39 cellular contexts compared by ENCODE assay signal in the genomic region with DNA sequence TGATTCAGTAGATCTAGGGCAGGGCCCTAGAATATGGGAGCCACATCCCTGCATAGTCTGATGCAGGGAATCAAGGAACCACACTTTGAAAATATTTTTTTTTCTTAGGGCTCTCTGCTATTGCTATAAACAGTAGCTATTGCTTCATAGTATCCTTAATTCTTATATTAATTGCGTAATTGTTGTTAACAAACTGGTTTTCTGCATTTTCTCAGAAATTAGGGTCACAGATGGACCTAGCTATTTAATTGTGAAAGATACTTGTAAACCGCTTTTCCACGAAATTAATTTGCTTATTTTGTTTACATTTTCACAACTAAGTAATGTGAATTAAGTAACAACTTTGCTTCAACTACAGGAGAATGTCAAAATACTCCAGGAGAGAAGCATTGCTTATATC. TPM values are rescaled to one million over a fixed set of nuclear protein-coding genes. Genes with fewer than 3 reads are reported as not detected.
"Had no signal": no experiment of that assay in that cellular context is flagged by ENCODE, and none has a peak within 500 bp of the region (broad histone marks: within the 10 kb centered on the region; RNA-seq: fewer than 3 reads in every experiment).

No MANE protein-coding gene starts in this region.

- H3K27me3 ChIP-seq: ascending aorta, cardiac muscle cell had no signal

- H3K4me1 ChIP-seq: ascending aorta had no signal

- H3K27ac Mint-ChIP-seq: activated CD4-positive, alpha-beta memory T cell treated with anti-CD3 and anti-CD28 coated beads, Interleukin-2, amount 10 ng/mL, durations not matched to agents 7 days and 5 days; activated CD4-positive, alpha-beta T cell treated with anti-CD3 and anti-CD28 coated beads for 36 hours; activated CD4-positive, alpha-beta T cell treated with anti-CD3 and anti-CD28 coated beads, Interleukin-2, amount 10 ng/mL, durations not matched to agents 7 days and 5 days; activated CD8-positive, alpha-beta memory T cell treated with anti-CD3 and anti-CD28 coated beads, Interleukin-2, amount 10 ng/mL, durations not matched to agents 7 days and 5 days; activated CD8-positive, alpha-beta T cell treated with anti-CD3 and anti-CD28 coated beads, Interleukin-2, amount 10 ng/mL, durations not matched to agents 7 days and 5 days; activated naive CD4-positive, alpha-beta T cell treated with anti-CD3 and anti-CD28 coated beads, Interleukin-2, amount 10 ng/mL, durations not matched to agents 7 days and 5 days; activated naive CD4-positive, alpha-beta T cell treated with anti-CD3 and anti-CD28 coated beads, Interleukin-2, amount 50 U/mL, for 24 hours; activated naive CD8-positive, alpha-beta T cell; activated naive CD8-positive, alpha-beta T cell treated with anti-CD3 and anti-CD28 coated beads, Interleukin-2, amount 10 ng/mL, durations not matched to agents 7 days and 5 days; activated naive CD8-positive, alpha-beta T cell treated with anti-CD3 and anti-CD28 coated beads, Interleukin-2, amount 50 U/mL, for 24 hours; activated T-cell treated with anti-CD3 and anti-CD28 coated beads, Interleukin-2, amount 50 U/mL, for 24 hours; activated T-helper 2 cell treated with anti-CD3 and anti-CD28 coated beads, Interferon-gamma antibody, Interleukin-2, Interleukin-4, amounts not matched to agents 10 μg/mL and 5 μg/mL and 100 μg/mL, durations not matched to agents 14 hours and 24 hours and 36 hours; brain; T-helper 1 cell treated with Interleukin-12 subunit alpha and Interleukin-12 subunit beta and Interleukin-4 antibody, amounts not matched to agents 30 μg/mL and 1 μg/mL, for 36 hours; T-helper 2 cell treated with Interferon-gamma antibody and Interleukin-4, amounts not matched to agents 5 μg/mL and 100 μg/mL, for 36 hours; WTC11 had no signal

- DNase-seq: activated CD4-positive, alpha-beta memory T cell treated with anti-CD3 and anti-CD28 coated beads, Interleukin-2, amount 10 ng/mL, durations not matched to agents 7 days and 5 days; activated CD4-positive, alpha-beta T cell treated with anti-CD3 and anti-CD28 coated beads for 1 hour; activated CD4-positive, alpha-beta T cell treated with anti-CD3 and anti-CD28 coated beads for 36 hours; activated CD4-positive, alpha-beta T cell treated with anti-CD3 and anti-CD28 coated beads for 48 hours; activated CD4-positive, alpha-beta T cell treated with anti-CD3 and anti-CD28 coated beads, Interleukin-2, amount 10 ng/mL, durations not matched to agents 7 days and 5 days; activated CD4-positive, alpha-beta T cell treated with anti-CD3 and anti-CD28 coated beads, Interleukin-2, amount 50 U/mL, for 48 hours; activated CD4-positive, CD25-positive, alpha-beta regulatory T cell; activated CD8-positive, alpha-beta memory T cell treated with anti-CD3 and anti-CD28 coated beads for 24 hours; activated CD8-positive, alpha-beta memory T cell treated with anti-CD3 and anti-CD28 coated beads, Interleukin-2, amount 10 ng/mL, durations not matched to agents 7 days and 5 days; activated CD8-positive, alpha-beta memory T cell treated with anti-CD3 and anti-CD28 coated beads, Interleukin-2, amount 50 U/mL, for 48 hours; activated CD8-positive, alpha-beta T cell treated with anti-CD3 and anti-CD28 coated beads, Interleukin-2, amount 10 ng/mL, durations not matched to agents 7 days and 5 days; activated effector memory CD4-positive, alpha-beta T cell treated with Interleukin-2 at 50 U/mL for 16 hours; activated gamma-delta T cell; activated naive CD4-positive, alpha-beta T cell treated with anti-CD3 and anti-CD28 coated beads, Interleukin-2, amount 10 ng/mL, durations not matched to agents 7 days and 5 days; activated naive CD4-positive, alpha-beta T cell treated with Interleukin-2 at 50 U/mL for 16 hours; activated naive CD8-positive, alpha-beta T cell treated with anti-CD3 and anti-CD28 coated beads, Interleukin-2, amount 10 ng/mL, durations not matched to agents 7 days and 5 days; activated naive CD8-positive, alpha-beta T cell treated with anti-CD3 and anti-CD28 coated beads, Interleukin-2, amount 50 U/mL, for 24 hours; activated T-cell treated with anti-CD3 and anti-CD28 coated beads, Interleukin-2, amount 50 U/mL, for 24 hours; activated T-cell treated with anti-CD3 and anti-CD28 coated beads, Interleukin-2, amount 50 U/mL, for 48 hours; amygdala; anterior cingulate cortex; caudate nucleus; cerebellar nuclear complex; T-helper 2 cell; T-helper 9 cell; WERI-Rb-1 had no signal

- H3K4me3 ChIP-seq: ascending aorta, cardiac muscle cell had no signal

- H3K36me3 ChIP-seq: ascending aorta, WERI-Rb-1 had no signal

- H3K9me3 Mint-ChIP-seq: activated CD4-positive, alpha-beta memory T cell treated with anti-CD3 and anti-CD28 coated beads, Interleukin-2, amount 10 ng/mL, durations not matched to agents 7 days and 5 days; activated CD4-positive, alpha-beta T cell treated with anti-CD3 and anti-CD28 coated beads, Interleukin-2, amount 10 ng/mL, durations not matched to agents 7 days and 5 days; activated naive CD4-positive, alpha-beta T cell treated with anti-CD3 and anti-CD28 coated beads, Interleukin-2, amount 10 ng/mL, durations not matched to agents 7 days and 5 days; activated naive CD4-positive, alpha-beta T cell treated with anti-CD3 and anti-CD28 coated beads, Interleukin-2, amount 50 U/mL, for 24 hours; activated naive CD8-positive, alpha-beta T cell treated with anti-CD3 and anti-CD28 coated beads, Interleukin-2, amount 10 ng/mL, durations not matched to agents 7 days and 5 days; activated naive CD8-positive, alpha-beta T cell treated with anti-CD3 and anti-CD28 coated beads, Interleukin-2, amount 50 U/mL, for 24 hours; activated T-cell treated with anti-CD3 and anti-CD28 coated beads, Interleukin-2, amount 50 U/mL, for 24 hours; activated T-helper 2 cell treated with anti-CD3 and anti-CD28 coated beads, Interferon-gamma antibody, Interleukin-2, Interleukin-4, amounts not matched to agents 10 μg/mL and 5 μg/mL and 100 μg/mL, durations not matched to agents 14 hours and 24 hours and 36 hours; T-helper 1 cell treated with Interleukin-12 subunit alpha and Interleukin-12 subunit beta and Interleukin-4 antibody, amounts not matched to agents 30 μg/mL and 1 μg/mL, for 36 hours; T-helper 2 cell treated with Interferon-gamma antibody and Interleukin-4, amounts not matched to agents 5 μg/mL and 100 μg/mL, for 36 hours had no signal

- FAIRE-seq: bronchial epithelial cell, TTC549 had no signal

- H3K36me3 Mint-ChIP-seq: activated CD8-positive, alpha-beta memory T cell treated with anti-CD3 and anti-CD28 coated beads, Interleukin-2, amount 10 ng/mL, durations not matched to agents 7 days and 5 days; activated naive CD4-positive, alpha-beta T cell treated with anti-CD3 and anti-CD28 coated beads, Interleukin-2, amount 10 ng/mL, durations not matched to agents 7 days and 5 days; activated naive CD4-positive, alpha-beta T cell treated with anti-CD3 and anti-CD28 coated beads, Interleukin-2, amount 50 U/mL, for 24 hours; activated naive CD8-positive, alpha-beta T cell; activated naive CD8-positive, alpha-beta T cell treated with anti-CD3 and anti-CD28 coated beads, Interleukin-2, amount 10 ng/mL, durations not matched to agents 7 days and 5 days had no signal

- H3K27ac ChIP-seq: ascending aorta, cardiac muscle cell, WERI-Rb-1 had no signal

- H3K9me3 ChIP-seq: ascending aorta had no signal

- ATAC-seq: activated CD4-positive, alpha-beta T cell treated with anti-CD3 and anti-CD28 coated beads for 36 hours; activated CD4-positive, CD25-positive, alpha-beta regulatory T cell treated with anti-CD3 and anti-CD28 coated beads, Interleukin-2, amount 50 U/mL, for 24 hours; activated CD8-positive, alpha-beta memory T cell treated with anti-CD3 and anti-CD28 coated beads, Interleukin-2, amount 10 ng/mL, durations not matched to agents 7 days and 5 days; activated CD8-positive, alpha-beta T cell treated with anti-CD3 and anti-CD28 coated beads, Interleukin-2, amount 10 ng/mL, durations not matched to agents 7 days and 5 days; activated naive CD8-positive, alpha-beta T cell treated with anti-CD3 and anti-CD28 coated beads, Interleukin-2, amount 50 U/mL, for 24 hours; WTC11 had no signal

- H3K4me1 Mint-ChIP-seq: activated CD4-positive, alpha-beta memory T cell treated with anti-CD3 and anti-CD28 coated beads, Interleukin-2, amount 10 ng/mL, durations not matched to agents 7 days and 5 days; activated CD4-positive, alpha-beta T cell treated with anti-CD3 and anti-CD28 coated beads for 36 hours; activated CD4-positive, alpha-beta T cell treated with anti-CD3 and anti-CD28 coated beads, Interleukin-2, amount 10 ng/mL, durations not matched to agents 7 days and 5 days; activated CD8-positive, alpha-beta memory T cell treated with anti-CD3 and anti-CD28 coated beads, Interleukin-2, amount 10 ng/mL, durations not matched to agents 7 days and 5 days; activated naive CD4-positive, alpha-beta T cell treated with anti-CD3 and anti-CD28 coated beads, Interleukin-2, amount 10 ng/mL, durations not matched to agents 7 days and 5 days; activated naive CD4-positive, alpha-beta T cell treated with anti-CD3 and anti-CD28 coated beads, Interleukin-2, amount 50 U/mL, for 24 hours; activated naive CD8-positive, alpha-beta T cell treated with anti-CD3 and anti-CD28 coated beads, Interleukin-2, amount 10 ng/mL, durations not matched to agents 7 days and 5 days; activated naive CD8-positive, alpha-beta T cell treated with anti-CD3 and anti-CD28 coated beads, Interleukin-2, amount 50 U/mL, for 24 hours; central memory CD8-positive, alpha-beta T cell; WTC11 had no signal

- H3K4me3 Mint-ChIP-seq: activated CD4-positive, alpha-beta memory T cell treated with anti-CD3 and anti-CD28 coated beads, Interleukin-2, amount 10 ng/mL, durations not matched to agents 7 days and 5 days; activated CD4-positive, alpha-beta T cell treated with anti-CD3 and anti-CD28 coated beads for 36 hours; activated CD4-positive, alpha-beta T cell treated with anti-CD3 and anti-CD28 coated beads, Interleukin-2, amount 10 ng/mL, durations not matched to agents 7 days and 5 days; activated CD8-positive, alpha-beta memory T cell treated with anti-CD3 and anti-CD28 coated beads, Interleukin-2, amount 10 ng/mL, durations not matched to agents 7 days and 5 days; activated CD8-positive, alpha-beta T cell treated with anti-CD3 and anti-CD28 coated beads, Interleukin-2, amount 10 ng/mL, durations not matched to agents 7 days and 5 days; activated naive CD4-positive, alpha-beta T cell treated with anti-CD3 and anti-CD28 coated beads, Interleukin-2, amount 10 ng/mL, durations not matched to agents 7 days and 5 days; activated naive CD4-positive, alpha-beta T cell treated with anti-CD3 and anti-CD28 coated beads, Interleukin-2, amount 50 U/mL, for 24 hours; activated naive CD8-positive, alpha-beta T cell; activated naive CD8-positive, alpha-beta T cell treated with anti-CD3 and anti-CD28 coated beads, Interleukin-2, amount 10 ng/mL, durations not matched to agents 7 days and 5 days; activated naive CD8-positive, alpha-beta T cell treated with anti-CD3 and anti-CD28 coated beads, Interleukin-2, amount 50 U/mL, for 24 hours; activated T-cell treated with anti-CD3 and anti-CD28 coated beads, Interleukin-2, amount 50 U/mL, for 24 hours; brain; central memory CD8-positive, alpha-beta T cell; T-helper 1 cell treated with Interleukin-12 subunit alpha and Interleukin-12 subunit beta and Interleukin-4 antibody, amounts not matched to agents 30 μg/mL and 1 μg/mL, for 36 hours; T-helper 2 cell treated with Interferon-gamma antibody and Interleukin-4, amounts not matched to agents 5 μg/mL and 100 μg/mL, for 36 hours; WTC11 had no signal

RNA-seq across cellular contexts. Expression of a gene that starts 34.1 kb away (rescaled TPM):
- total RNA-seq: activated CD4-positive, alpha-beta memory T cell treated with anti-CD3 and anti-CD28 coated beads, Interleukin-2, amount 10 ng/mL, durations not matched to agents 7 days and 5 days; activated CD4-positive, alpha-beta T cell treated with anti-CD3 and anti-CD28 coated beads for 36 hours; activated CD4-positive, alpha-beta T cell treated with anti-CD3 and anti-CD28 coated beads, Interleukin-2, amount 10 ng/mL, durations not matched to agents 7 days and 5 days; activated CD8-positive, alpha-beta memory T cell treated with anti-CD3 and anti-CD28 coated beads, Interleukin-2, amount 10 ng/mL, durations not matched to agents 7 days and 5 days; activated CD8-positive, alpha-beta T cell treated with anti-CD3 and anti-CD28 coated beads, Interleukin-2, amount 10 ng/mL, durations not matched to agents 7 days and 5 days; activated naive CD8-positive, alpha-beta T cell treated with anti-CD3 and anti-CD28 coated beads, Interleukin-2, amount 10 ng/mL, durations not matched to agents 7 days and 5 days; activated T-helper 2 cell treated with anti-CD3 and anti-CD28 coated beads, Interferon-gamma antibody, Interleukin-2, Interleukin-4, amounts not matched to agents 10 μg/mL and 5 μg/mL and 100 μg/mL, durations not matched to agents 14 hours and 24 hours and 36 hours; ascending aorta; bronchial epithelial cell had no signal
